ENCODE assay signal across 8 cellular contexts in the genomic region with DNA sequence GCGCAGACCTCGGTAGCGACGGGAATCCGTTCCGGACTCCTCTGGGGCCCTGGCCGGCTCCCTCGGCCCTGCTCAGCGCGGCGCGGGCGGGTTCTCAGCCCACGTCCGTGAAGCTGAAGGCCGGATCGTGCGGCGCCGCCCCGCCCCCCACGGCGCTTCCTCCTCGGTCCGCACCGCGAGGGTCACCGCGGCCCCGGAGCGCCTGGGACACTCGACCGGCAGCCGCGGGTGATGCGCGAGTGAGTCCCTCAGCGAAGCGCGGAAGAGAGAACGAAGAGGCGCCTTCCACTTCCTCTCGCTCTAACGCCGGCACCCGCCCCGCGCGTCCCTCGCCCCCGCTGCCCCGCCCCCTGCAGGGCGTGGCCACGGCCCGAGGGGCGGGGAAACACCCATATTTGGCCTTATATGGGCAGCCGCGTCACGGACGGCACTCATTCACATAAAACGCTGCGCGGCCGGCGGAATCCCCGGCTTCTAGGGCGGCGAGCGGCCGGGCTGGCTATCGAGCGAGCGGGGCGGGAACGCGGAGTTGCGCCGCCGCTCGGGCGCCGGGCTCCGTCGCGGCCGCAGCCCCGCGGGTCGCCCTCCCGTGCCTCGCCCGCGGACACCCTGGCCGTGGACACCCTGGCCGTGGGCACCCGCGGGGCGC. TPM values are rescaled to one million over a fixed set of nuclear protein-coding genes. Genes with fewer than 3 reads are reported as not detected.
DNase-seq lines count a peak whose midpoint lies in the region; ATAC-seq and TF ChIP-seq lines count a peak whose summit lies in the region.

A gene with protein sequence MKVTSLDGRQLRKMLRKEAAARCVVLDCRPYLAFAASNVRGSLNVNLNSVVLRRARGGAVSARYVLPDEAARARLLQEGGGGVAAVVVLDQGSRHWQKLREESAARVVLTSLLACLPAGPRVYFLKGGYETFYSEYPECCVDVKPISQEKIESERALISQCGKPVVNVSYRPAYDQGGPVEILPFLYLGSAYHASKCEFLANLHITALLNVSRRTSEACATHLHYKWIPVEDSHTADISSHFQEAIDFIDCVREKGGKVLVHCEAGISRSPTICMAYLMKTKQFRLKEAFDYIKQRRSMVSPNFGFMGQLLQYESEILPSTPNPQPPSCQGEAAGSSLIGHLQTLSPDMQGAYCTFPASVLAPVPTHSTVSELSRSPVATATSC (plus strand): TSS at position 470 of the 649 bp plus-strand sequence. CDS start 215 bp downstream, outside the sequence.

- H3K36me3 Mint-ChIP-seq in activated B cell treated with CpG ODN at 0.5 μM for 24 hours (ENCODE audit: low read depth) (peaks cover 13% of the 10 kb centered on the region), immature natural killer cell (peaks cover 0 to 3% (median 0%) of the 10 kb centered on the region in 3 donors)

- ATAC-seq in GM18858 (IDR thresholded peaks at IDR 0.05; ENCODE audit: unreplicated experiment) (peak; percentile 52), HG03064 (IDR thresholded peaks at IDR 0.05; ENCODE audit: low read depth, unreplicated experiment) (peak; percentile 52), activated B cell treated with CpG ODN at 0.5 μM for 24 hours (ENCODE audit: low read depth) (peak; percentile 87)

- POLR2A ChIA-PET in AG04449 (lab: Yijun Ruan, JAX) (interaction anchor here (1.0 to 4.7 kb wide), 10 partner anchors 9 to 174 kb away, joined by 3 to 42 read pairs (median 5); no protein-coding TSS in a partner anchor), activated B cell treated with CpG ODN at 0.5 μM for 24 hours (lab: Charles Lee) (interaction anchor here (0.8 to 9.7 kb wide), 11 partner anchors 9 to 192 kb away, joined by 3 to 231 read pairs (median 7); partner anchors contain the start of gene SMNDC1)

- intact Hi-C loops in activated B cell treated with CpG ODN at 0.5 μM for 24 hours (cut with micrococcal nuclease) = loop anchor here (1.0 to 2.0 kb wide), 10 partner anchors 39 to 490 kb away; partner anchors contain the start of genes ADD3, BBIP1 and SHOC2

- H3K9me3 Mint-ChIP-seq in activated B cell treated with CpG ODN at 0.5 μM for 24 hours (no peaks in the 10 kb centered on the region), immature natural killer cell (no peaks in the 10 kb centered on the region)

- CTCF ChIA-PET in AG04449 (lab: Yijun Ruan, JAX) (interaction anchor here (1.0 to 9.7 kb wide), 6 partner anchors 15 to 191 kb away, joined by 3 to 106 read pairs (median 6); no protein-coding TSS in a partner anchor), activated B cell treated with CpG ODN at 0.5 μM for 24 hours (lab: Charles Lee) (interaction anchor here (1.4 to 4.3 kb wide), 3 partner anchors 142 to 191 kb away, joined by 3 to 39 read pairs (median 4); no protein-coding TSS in a partner anchor)

- no peak for TF ChIP-seq CTCF in AG04449 (IDR thresholded peaks at IDR 0.05; ENCODE audit: insufficient read depth, low read length, missing control alignments)
- no peak for TF ChIP-seq CTCF in activated B cell treated with CpG ODN at 0.5 μM for 24 hours (IDR thresholded peaks at IDR 0.05)
- TF ChIP-seq CTCF in cardiac fibroblast (IDR thresholded peaks at IDR 0.05; ENCODE audit: low read depth, low read length) = no peak

- H3K4me3 ChIP-seq in AG04449 (ENCODE audit: low read depth, low read length) (peak within 1 kb of the TSS; percentile 83), cardiac fibroblast (replicated peaks in 1 of 2; ENCODE audit: low read depth in 2 of 2, low read length in 2 of 2) (peak within 1 kb of the TSS; percentile 82 to 83)

- DNase-seq in AG04449 (ENCODE audit: low read depth, low spot score) (no peak), NCI-H226 (peak; percentile 89), activated B cell treated with CpG ODN at 0.5 μM for 24 hours (peak; percentile 99), cardiac fibroblast (ENCODE audit: low read depth in 2 of 2) (peak; percentile 96 to 97), immature natural killer cell (peak; percentile 97 to 98 (median 97)), smooth muscle cell of the brain vasculature (ENCODE audit: low read depth, low spot score) (peak; percentile 94)

- H3K4me1 Mint-ChIP-seq in activated B cell treated with CpG ODN at 0.5 μM for 24 hours (peaks cover 66% of the 10 kb centered on the region), immature natural killer cell (peaks cover 57 to 62% of the 10 kb centered on the region in 2 donors)

- H3K27me3 Mint-ChIP-seq in activated B cell treated with CpG ODN at 0.5 μM for 24 hours (peaks cover 3% of the 10 kb centered on the region), immature natural killer cell (ENCODE audit: low read depth in 3 of 3) (peaks cover 3 to 12% (median 11%) of the 10 kb centered on the region in 3 donors)

- H3K27ac Mint-ChIP-seq in activated B cell treated with CpG ODN at 0.5 μM for 24 hours (peak within 1 kb of the TSS; percentile 77), immature natural killer cell (peak within 1 kb of the TSS; percentile 92 to 95 (median 93))

- H3K4me3 Mint-ChIP-seq in activated B cell treated with CpG ODN at 0.5 μM for 24 hours (peak within 1 kb of the TSS; percentile 90), immature natural killer cell (peak within 1 kb of the TSS; percentile 91 to 95 (median 94))

RNA-seq across cellular contexts. Expression of the gene that starts here (rescaled TPM):
- total RNA-seq in activated B cell treated with CpG ODN at 0.5 μM for 24 hours = 26.1 and 28.6 TPM in 2 replicates
- 1 to 10 TPM; 2.9 to 4.5 (median 2.9) TPM for polyA plus RNA-seq in immature natural killer cell
